20 cellular contexts compared by ENCODE assay signal in genomic region chr5:52132053-52132452, GRCh38.
"Had no signal": no experiment of that assay in that cellular context is flagged by ENCODE, and none has a peak within 500 bp of the region (broad histone marks: within the 10 kb centered on the region; RNA-seq: fewer than 3 reads in every experiment).

No MANE protein-coding gene starts in this region.

- ATAC-seq: left colon; left ventricle myocardium superior; natural killer cell treated with Interleukin-12 subunit alpha and Interleukin-12 subunit beta and Interleukin-15 and Interleukin-18, amount 100 ng/mL, for 72 hours; psoas muscle; sciatic nerve; stimulated activated memory B cell treated with anti-CD40 and anti-IgM and Interleukin-4, amounts not matched to agents 10 μg/mL and 1 μg/mL and 100 μg/mL, for 72 hours; upper lobe of right lung had no signal

- H3K4me3 Mint-ChIP-seq: dendritic cell treated with granulocyte-macrophage colony-stimulating factor and Interleukin-4, amounts not matched to agents 40 ng/mL and 50 ng/mL, for 4 days; natural killer cell treated with Interleukin-12 subunit alpha and Interleukin-12 subunit beta and Interleukin-15 and Interleukin-18, amount 100 ng/mL, for 72 hours; stimulated activated memory B cell treated with anti-CD40 and anti-IgM and Interleukin-4, amounts not matched to agents 10 μg/mL and 1 μg/mL and 100 μg/mL, for 72 hours; stimulated activated naive CD8-positive, alpha-beta T cell treated with anti-CD3 and anti-CD28 coated beads, Interleukin-15, Interleukin-2, amounts not matched to agents 100 ng/mL and 50 ng/mL, for 24 hours had no signal

- H3K4me1 ChIP-seq: esophagus squamous epithelium, psoas muscle, spleen, upper lobe of right lung had no signal

- H3K9me3 ChIP-seq: esophagus squamous epithelium, psoas muscle, tibial nerve, upper lobe of right lung had no signal

- H3K27ac ChIP-seq: esophagus squamous epithelium, psoas muscle, spleen, tibial nerve, upper lobe of right lung had no signal

- FAIRE-seq: colon had no signal

- H3K27ac Mint-ChIP-seq: dendritic cell treated with granulocyte-macrophage colony-stimulating factor and Interleukin-4, amounts not matched to agents 40 ng/mL and 50 ng/mL, for 4 days; natural killer cell treated with Interleukin-12 subunit alpha and Interleukin-12 subunit beta and Interleukin-15 and Interleukin-18, amount 100 ng/mL, for 72 hours; stimulated activated memory B cell treated with anti-CD40 and anti-IgM and Interleukin-4, amounts not matched to agents 10 μg/mL and 1 μg/mL and 100 μg/mL, for 72 hours; stimulated activated naive CD8-positive, alpha-beta T cell treated with anti-CD3 and anti-CD28 coated beads, Interleukin-15, Interleukin-2, amounts not matched to agents 100 ng/mL and 50 ng/mL, for 24 hours had no signal

- DNase-seq: esophagus squamous epithelium; foreskin fibroblast; left colon; left ventricle myocardium superior; mesenchymal stem cell; midbrain; psoas muscle; spleen; stimulated activated CD4-positive, alpha-beta T cell treated with anti-CD3 and anti-CD28 coated beads, Interleukin-15, amount 100 ng/mL, for 24 hours; stimulated activated CD4-positive, alpha-beta T cell treated with anti-CD3 and anti-CD28 coated beads, Interleukin-1b, Interleukin-23, amount 100 ng/mL, for 48 hours; stimulated activated CD4-positive, alpha-beta T cell treated with anti-CD3 and anti-CD28 coated beads, Interleukin-4, amount 100 ng/mL, for 24 hours; upper lobe of right lung had no signal

- H3K36me3 ChIP-seq: esophagus squamous epithelium, spleen, tibial nerve, upper lobe of right lung had no signal

- H3K4me1 Mint-ChIP-seq: stimulated activated memory B cell treated with anti-CD40 and anti-IgM and Interleukin-4, amounts not matched to agents 10 μg/mL and 1 μg/mL and 100 μg/mL, for 72 hours had no signal

- H3K4me3 ChIP-seq: esophagus squamous epithelium, lung, psoas muscle, spleen, tibial nerve, upper lobe of right lung had no signal

- H3K27me3 Mint-ChIP-seq: dendritic cell treated with granulocyte-macrophage colony-stimulating factor and Interleukin-4, amounts not matched to agents 40 ng/mL and 50 ng/mL, for 4 days; natural killer cell treated with Interleukin-12 subunit alpha and Interleukin-12 subunit beta and Interleukin-15 and Interleukin-18, amount 100 ng/mL, for 72 hours; stimulated activated memory B cell treated with anti-CD40 and anti-IgM and Interleukin-4, amounts not matched to agents 10 μg/mL and 1 μg/mL and 100 μg/mL, for 72 hours; stimulated activated naive CD8-positive, alpha-beta T cell treated with anti-CD3 and anti-CD28 coated beads, Interleukin-15, Interleukin-2, amounts not matched to agents 100 ng/mL and 50 ng/mL, for 24 hours had no signal

- H3K27me3 ChIP-seq: esophagus squamous epithelium, spleen, tibial nerve, upper lobe of right lung had no signal

- H3K9me3 Mint-ChIP-seq: dendritic cell treated with granulocyte-macrophage colony-stimulating factor and Interleukin-4, amounts not matched to agents 40 ng/mL and 50 ng/mL, for 4 days had no signal

- H3K36me3 Mint-ChIP-seq: natural killer cell treated with Interleukin-12 subunit alpha and Interleukin-12 subunit beta and Interleukin-15 and Interleukin-18, amount 100 ng/mL, for 72 hours; stimulated activated memory B cell treated with anti-CD40 and anti-IgM and Interleukin-4, amounts not matched to agents 10 μg/mL and 1 μg/mL and 100 μg/mL, for 72 hours had no signal
